Comparison of ENCODE assay signal across 1 cellular context in genomic region chr14:69808919-69809808, GRCh38.
TF ChIP-seq lines count a peak whose summit lies in the region.

No MANE protein-coding gene starts in this region.

TF ChIP-seq in HepG2, 621 proteins besides CTCF, POLR2A, EP300 and RAD21 (continued from another document and continues in another):
- TF ChIP-seq FOXP4 (CRISPR knock-in tag; IDR thresholded peaks at IDR 0.05) (peak; percentile 94), CHD4 (IDR thresholded peaks at IDR 0.05; ENCODE audit: borderline replicate concordance, low read length) (peak; percentile 61; the same call in 1 of the 2 replicates), NR2F6 (IDR thresholded peaks at IDR 0.05) (peak; percentile 92), NR2F6 (CRISPR knock-in tag; IDR thresholded peaks at IDR 0.05) (peak; percentile 88), ZNF441 (CRISPR knock-in tag; IDR thresholded peaks at IDR 0.05; ENCODE audit: borderline replicate concordance) (peak; percentile 51; the same call in 1 of the 2 replicates), ZNF660 (CRISPR knock-in tag; IDR thresholded peaks at IDR 0.05; ENCODE audit: borderline replicate concordance, low read depth) (no peak), ZNF362 (CRISPR knock-in tag; IDR thresholded peaks at IDR 0.05; ENCODE audit: borderline replicate concordance) (peak; percentile 35; the same call in 1 of the 2 replicates), RNF2 (conservative IDR thresholded peaks at IDR 0.05; ENCODE audit: low read depth) (no peak), XBP1 (CRISPR knock-in tag; IDR thresholded peaks at IDR 0.05) (no peak), ZNF720 (CRISPR knock-in tag; IDR thresholded peaks at IDR 0.05) (no peak), JDP2 (CRISPR knock-in tag; IDR thresholded peaks at IDR 0.05; ENCODE audit: borderline replicate concordance) (no peak), ZBTB33 (CRISPR knock-in tag; IDR thresholded peaks at IDR 0.05) (peak; percentile 74), ELK4 (CRISPR knock-in tag; IDR thresholded peaks at IDR 0.05; ENCODE audit: borderline replicate concordance) (no peak), ZFP36L2 (CRISPR knock-in tag; IDR thresholded peaks at IDR 0.05) (no peak), FOXJ3 (CRISPR knock-in tag; IDR thresholded peaks at IDR 0.05; ENCODE audit: borderline replicate concordance) (peak; percentile 88; the same call in 1 of the 2 replicates), ZNF792 (CRISPR knock-in tag; IDR thresholded peaks at IDR 0.05) (0 out of 2 replicates have a peak, but pooled peaks have one; percentile 75), MEF2D (CRISPR knock-in tag; IDR thresholded peaks at IDR 0.05) (peak; percentile 85), ZSCAN20 (CRISPR knock-in tag; IDR thresholded peaks at IDR 0.05; ENCODE audit: borderline replicate concordance) (0 out of 2 replicates have a peak, but pooled peaks have one; percentile 53), ZNF605 (CRISPR knock-in tag; IDR thresholded peaks at IDR 0.05) (peak; percentile 52; the same call in 1 of the 2 replicates), POGK (CRISPR knock-in tag; conservative IDR thresholded peaks at IDR 0.05) (peak; percentile 43; the same call in 1 of the 2 replicates), NFATC3 (CRISPR knock-in tag; IDR thresholded peaks at IDR 0.05) (no peak), CENPT (CRISPR knock-in tag; IDR thresholded peaks at IDR 0.05; ENCODE audit: low read depth) (no peak), AHR (CRISPR knock-in tag; IDR thresholded peaks at IDR 0.05) (no peak), TIGD3 (CRISPR knock-in tag; IDR thresholded peaks at IDR 0.05; ENCODE audit: borderline replicate concordance) (no peak), MEIS2 (CRISPR knock-in tag; IDR thresholded peaks at IDR 0.05) (no peak; the same call in 1 of the 2 replicates), ISX (CRISPR knock-in tag; conservative IDR thresholded peaks at IDR 0.05) (no peak), ZNF367 (CRISPR knock-in tag; IDR thresholded peaks at IDR 0.05; ENCODE audit: borderline replicate concordance) (no peak), AGO1 (IDR thresholded peaks at IDR 0.05; ENCODE audit: low read depth, low read length, poor library complexity, severe bottlenecking) (no peak), ZFP36L1 (CRISPR knock-in tag; IDR thresholded peaks at IDR 0.05) (peak; percentile 42; the same call in 1 of the 2 replicates), HNF4G (IDR thresholded peaks at IDR 0.05; ENCODE audit: borderline replicate concordance, low read depth, low read length) (peak; percentile 98), HNF4G (CRISPR knock-in tag; IDR thresholded peaks at IDR 0.05; ENCODE audit: borderline replicate concordance, low read depth) (peak; percentile 96), CBX1 (IDR thresholded peaks at IDR 0.05; ENCODE audit: low read depth) (no peak), ZBTB25 (CRISPR knock-in tag; IDR thresholded peaks at IDR 0.05) (0 out of 2 replicates have a peak, but pooled peaks have one; percentile 28), CHCHD3 (CRISPR knock-in tag; IDR thresholded peaks at IDR 0.05) (no peak), FOXA1 (IDR thresholded peaks at IDR 0.05) (no peak), FOXA1 (CRISPR knock-in tag; IDR thresholded peaks at IDR 0.05) (0 out of 2 replicates have a peak, but pooled peaks have one; percentile 41), ATF3 (CRISPR knock-in tag; IDR thresholded peaks at IDR 0.05) (no peak), ARID4A (CRISPR knock-in tag; IDR thresholded peaks at IDR 0.05; ENCODE audit: borderline replicate concordance) (0 out of 2 replicates have a peak, but pooled peaks have one; percentile 39), ZNF275 (CRISPR knock-in tag; IDR thresholded peaks at IDR 0.05; ENCODE audit: borderline replicate concordance) (0 out of 2 replicates have a peak, but pooled peaks have one; percentile 23), ZNF629 (CRISPR knock-in tag; conservative IDR thresholded peaks at IDR 0.05) (no peak), PHF21A (CRISPR knock-in tag; IDR thresholded peaks at IDR 0.05) (peak; percentile 93), ZNF512B (CRISPR knock-in tag; IDR thresholded peaks at IDR 0.05; ENCODE audit: borderline replicate concordance) (0 out of 2 replicates have a peak, but pooled peaks have one; percentile 52)
